ENCODE assay signal across 9 cellular contexts in the genomic region with DNA sequence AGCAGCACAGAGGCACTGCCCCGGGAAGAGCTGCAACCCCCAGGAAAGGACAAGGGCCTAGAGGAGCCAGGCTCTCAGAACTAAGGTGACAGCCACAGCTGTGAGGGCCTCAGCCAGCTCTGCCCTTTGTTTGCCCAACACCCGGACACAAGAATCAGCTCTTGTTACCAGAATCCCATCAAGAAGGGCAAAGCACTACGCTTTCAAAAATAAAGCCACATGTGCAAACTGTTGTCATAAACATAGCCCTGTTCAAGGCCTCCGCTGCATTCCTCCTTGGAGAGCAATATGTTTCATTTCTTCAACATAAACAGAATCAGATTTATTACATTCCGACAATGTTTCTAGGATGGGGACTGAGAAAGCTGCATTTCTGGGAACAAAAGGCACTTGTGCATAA.
DNase-seq lines count a peak whose midpoint lies in the region; ATAC-seq and TF ChIP-seq lines count a peak whose summit lies in the region.
"Had no signal": no experiment of that assay in that cellular context is flagged by ENCODE, and none has a peak within 500 bp of the region (broad histone marks: within the 10 kb centered on the region; RNA-seq: fewer than 3 reads in every experiment).

No MANE protein-coding gene starts in this region.

- peaks cover 82% of the 10 kb centered on the region for H3K4me1 ChIP-seq in SJSA1 (replicated peaks)
- peaks cover 89 to 97% (median 97%) of the 10 kb centered on the region in 4 donors for H3K4me1 ChIP-seq in esophagus muscularis mucosa
- peaks cover 81% of the 10 kb centered on the region for H3K4me1 ChIP-seq in muscle layer of colon (ENCODE audit: insufficient read depth, low read length)
- peaks cover 23 to 73% (median 37%) of the 10 kb centered on the region in 4 donors for H3K4me1 ChIP-seq in transverse colon

- in situ Hi-C loops in transverse colon (cut with MboI; ENCODE audit: low pct_ligation_motif_present in 1 of 4, low pct_unique_long_range_greater_than_20kb in 1 of 4, low sequenced_read_pairs in 3 of 4): no loop called here

- H3K27ac ChIP-seq in SJSA1: peak overlapping the region; percentile 97
- H3K27ac ChIP-seq in esophagus muscularis mucosa (replicated peaks in 1 of 4): peak overlapping the region; percentile 86 to 91 (median 88)
- peak overlapping the region; percentile 84 for H3K27ac ChIP-seq in muscle layer of colon (ENCODE audit: low read depth, low read length)
- H3K27ac ChIP-seq in transverse colon: peak overlapping the region; percentile 80 to 90 (median 85)

- H3K27me3 ChIP-seq in SJSA1 (replicated peaks): no peaks in the 10 kb centered on the region
- H3K27me3 ChIP-seq in esophagus muscularis mucosa: no peaks in the 10 kb centered on the region
- no peaks in the 10 kb centered on the region for H3K27me3 ChIP-seq in muscle layer of colon (ENCODE audit: control insufficient read depth in 1 of 2, insufficient read depth in 2 of 2, low read length in 2 of 2)
- no peaks in the 10 kb centered on the region for H3K27me3 ChIP-seq in transverse colon

- peak overlapping the region; percentile 30 for H3K9ac ChIP-seq in muscle layer of colon (ENCODE audit: low read length)

- ATAC-seq in HG02588 (IDR thresholded peaks at IDR 0.05; ENCODE audit: unreplicated experiment): no peak

- H3K36me3 ChIP-seq in SJSA1 (peaks cover 21% of the 10 kb centered on the region), esophagus muscularis mucosa (no peaks in the 10 kb centered on the region), muscle layer of colon (ENCODE audit: insufficient read depth, low read length) (no peaks in the 10 kb centered on the region), transverse colon (no peaks in the 10 kb centered on the region)

- TF ChIP-seq POLR2A in esophagus muscularis mucosa (IDR thresholded peaks at IDR 0.05; ENCODE audit: low read depth): no peak
- TF ChIP-seq POLR2A in transverse colon (IDR thresholded peaks at IDR 0.05): no peak

- H3K9me3 ChIP-seq in SJSA1 (replicated peaks) (no peaks in the 10 kb centered on the region), esophagus muscularis mucosa (no peaks in the 10 kb centered on the region), muscle layer of colon (ENCODE audit: low read length) (no peaks in the 10 kb centered on the region), transverse colon (no peaks in the 10 kb centered on the region)

- peak overlapping the region; percentile 16 for H3K4me3 ChIP-seq in SJSA1
- H3K4me3 ChIP-seq in esophagus muscularis mucosa: peak overlapping the region; percentile 25 to 44 (median 33)
- H3K4me3 ChIP-seq in muscle layer of colon (ENCODE audit: low read depth in 1 of 2, low read length in 2 of 2): peak overlapping the region in 1 of 2 donors; percentile 30
- no peak overlapping the region for H3K4me3 ChIP-seq in transverse colon

- DNase-seq in SJSA1 (ENCODE audit: low read depth in 1 of 2, low spot score in 2 of 2): peak in 1 of 2 experiments; percentile 74
- DNase-seq in esophagus muscularis mucosa (ENCODE audit: extremely low spot score): no peak
- DNase-seq in transverse colon: no peak
- DNase-seq in ecto neural progenitor cell (ENCODE audit: low spot score): no peak
- DNase-seq in NCI-H748 (lab: John Stamatoyannopoulos, UW; ENCODE audit: unreplicated experiment): no peak
- DNase-seq: activated T-cell treated with anti-CD3 and anti-CD28 coated beads, Interleukin-2, amount 50 U/mL, for 48 hours; stimulated activated CD4-positive, alpha-beta T cell treated with anti-CD3 and anti-CD28 coated beads, Interleukin-2, amount 100 ng/mL, for 24 hours had no signal

- WGBS in esophagus muscularis mucosa: 41% methylated on average over 5 of the region's 5 CpGs
- WGBS in transverse colon (ENCODE audit: low coverage in 1 of 2), 2 donors: 50 to 65% methylated on average over 2 to 5 of the region's 5 CpGs

- TF ChIP-seq EP300 in esophagus muscularis mucosa (IDR thresholded peaks at IDR 0.05): no peak
- TF ChIP-seq EP300 in transverse colon (IDR thresholded peaks at IDR 0.05; ENCODE audit: low read depth): no peak

- intact Hi-C loops in esophagus muscularis mucosa (cut with DNase I) (loop anchor here (10.0 kb wide), 1 partner anchor 70 kb away; a partner anchor contains a TSS), transverse colon (cut with DNase I; ENCODE audit: low total_unique reads) (loop anchor here (10.0 kb wide), 1 partner anchor 60 kb away; no protein-coding TSS in a partner anchor)

- TF ChIP-seq CTCF in esophagus muscularis mucosa (IDR thresholded peaks at IDR 0.05) (no peak), transverse colon (IDR thresholded peaks at IDR 0.05) (no peak)

Comparison
In these comparisons a context has a peak if more than half of its experiments do, and no peak if none do; other contexts are left out.
1. H3K4me3 ChIP-seq: peak in SJSA1 (single experiment) and esophagus muscularis mucosa (4 of 4); none in transverse colon (0 of 4).
2. Peak in every context shown above with its lines, with median percentiles within 50 percentile points of each other: H3K27ac ChIP-seq.